Comparison of ENCODE assay signal across 1 cellular context in genomic region chr1:204102719-204103118, GRCh38.
TF ChIP-seq lines count a peak whose summit lies in the region.

No MANE protein-coding gene starts in this region.

TF ChIP-seq in K562, 482 proteins besides CTCF, POLR2A, EP300 and RAD21 (continued from another document):
- TF ChIP-seq CHD7 (IDR thresholded peaks at IDR 0.05; ENCODE audit: low read depth, low read length) (no peak), ELK1 (CRISPR knock-in tag; IDR thresholded peaks at IDR 0.05) (no peak), RNF2 (IDR thresholded peaks at IDR 0.05) (no peak), TGIF2 (CRISPR knock-in tag; IDR thresholded peaks at IDR 0.05) (no peak), HDAC1 (IDR thresholded peaks at IDR 0.05) (no peak), ZNF274 (IDR thresholded peaks at IDR 0.05; ENCODE audit: borderline replicate concordance, low read depth, low read length) (no peak), ZNF609 (CRISPR knock-in tag; IDR thresholded peaks at IDR 0.05; ENCODE audit: borderline replicate concordance) (no peak), SMAD1 (IDR thresholded peaks at IDR 0.05; ENCODE audit: low read depth, low read length, partially characterized antibody) (no peak), CBX2 (IDR thresholded peaks at IDR 0.05; ENCODE audit: insufficient read depth, low read length, poor library complexity, severe bottlenecking) (no peak), EGR1 (conservative IDR thresholded peaks at IDR 0.05) (peak; percentile 37; the same call in 1 of the 2 replicates), ZFX (CRISPR knock-in tag; IDR thresholded peaks at IDR 0.05) (no peak), EZH2 (IDR thresholded peaks at IDR 0.05; ENCODE audit: borderline replicate concordance, low read depth, low read length) (no peak), KLF6 (CRISPR knock-in tag; IDR thresholded peaks at IDR 0.05; ENCODE audit: borderline replicate concordance) (no peak), GABPA (tag; conservative IDR thresholded peaks at IDR 0.05; ENCODE audit: low read depth) (peak; percentile 29; the same call in 1 of the 2 replicates), ZBTB2 (IDR thresholded peaks at IDR 0.05) (no peak)
TF ChIP-seq in K562: peak in this region for 3.
